In the genomic region with DNA sequence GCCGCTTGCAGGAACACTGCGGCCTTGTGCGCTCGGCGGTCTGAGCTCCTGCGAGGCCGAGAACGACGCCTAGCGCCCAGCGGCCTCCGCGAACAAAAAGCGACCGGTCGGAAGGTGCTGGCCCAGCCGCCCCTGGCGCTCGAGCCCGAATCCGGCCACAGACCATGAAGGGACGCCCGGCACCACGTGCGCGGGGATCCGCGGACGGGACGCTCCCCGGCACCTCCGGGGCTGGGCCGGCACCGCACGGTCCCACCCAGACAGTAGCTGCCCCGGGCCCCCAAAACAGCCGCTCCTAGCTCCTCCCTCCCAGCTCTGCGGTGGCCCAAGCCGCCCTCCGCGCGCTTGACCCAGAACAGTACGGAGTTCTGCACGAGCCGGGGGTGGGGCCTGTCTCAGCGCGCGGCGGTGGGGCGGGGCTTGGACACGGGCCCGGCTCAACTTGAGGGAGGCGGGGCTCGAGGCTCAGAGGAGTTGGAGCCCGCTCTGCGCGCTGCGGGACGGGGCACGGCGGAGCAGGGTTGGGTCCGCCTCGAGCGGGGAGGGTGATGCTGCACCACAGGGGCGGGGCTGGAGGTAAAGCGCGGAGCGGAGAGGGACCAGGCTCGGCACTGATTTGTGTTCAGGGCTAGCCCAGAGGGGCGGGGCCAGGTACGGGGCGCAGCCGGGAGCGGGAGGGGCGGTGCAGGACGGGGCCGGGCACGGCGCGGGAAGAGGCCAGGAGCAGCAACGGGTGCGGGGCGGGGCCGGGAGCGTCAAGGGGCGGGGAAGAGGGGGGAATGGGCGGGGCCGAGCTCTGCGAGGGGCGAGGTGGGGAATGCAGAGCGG, we compare ENCODE assay signal across 8 cellular contexts. TPM values are rescaled to one million over a fixed set of nuclear protein-coding genes. Genes with fewer than 3 reads are reported as not detected.
DNase-seq lines count a peak whose midpoint lies in the region; ATAC-seq and TF ChIP-seq lines count a peak whose summit lies in the region.

No MANE protein-coding gene starts in this region.

- TF ChIP-seq CTCF in choroid plexus epithelial cell (conservative IDR thresholded peaks at IDR 0.05; ENCODE audit: low read depth, low read length): no peak

- peak overlapping the region; percentile 66 for H3K4me3 ChIP-seq in choroid plexus epithelial cell (ENCODE audit: low read depth, low read length)

- peaks cover 16% of the 10 kb centered on the region for H3K4me1 Mint-ChIP-seq in activated CD4-positive, alpha-beta T cell treated with anti-CD3 and anti-CD28 coated beads for 36 hours

- peak overlapping the region; percentile 91 for H3K4me3 Mint-ChIP-seq in activated CD4-positive, alpha-beta T cell treated with anti-CD3 and anti-CD28 coated beads for 36 hours

- no peaks in the 10 kb centered on the region for H3K36me3 Mint-ChIP-seq in activated CD4-positive, alpha-beta T cell treated with anti-CD3 and anti-CD28 coated beads for 36 hours (ENCODE audit: low read depth)

- CTCF ChIA-PET in activated CD4-positive, alpha-beta T cell treated with anti-CD3 and anti-CD28 coated beads for 36 hours (lab: Charles Lee): interaction anchor here (1.1 to 4.6 kb wide), 4 partner anchors 14 to 248 kb away, joined by 4 to 33 read pairs (median 15); no protein-coding TSS in a partner anchor

- peak overlapping the region; percentile 82 for H3K27ac Mint-ChIP-seq in activated CD4-positive, alpha-beta T cell treated with anti-CD3 and anti-CD28 coated beads for 36 hours

- ATAC-seq in GM19043 (IDR thresholded peaks at IDR 0.05; ENCODE audit: low read depth, unreplicated experiment) (peak; percentile 87), HG03354 (IDR thresholded peaks at IDR 0.05; ENCODE audit: poor library complexity, severe bottlenecking, unreplicated experiment) (peak; percentile 94)
- peak; percentile 95 for ATAC-seq in activated CD4-positive, alpha-beta T cell treated with anti-CD3 and anti-CD28 coated beads for 36 hours

- POLR2A ChIA-PET in activated CD4-positive, alpha-beta T cell treated with anti-CD3 and anti-CD28 coated beads for 36 hours (lab: Charles Lee): interaction anchor here (0.5 to 1.0 kb wide), 5 partner anchors 14 to 396 kb away, joined by 3 to 7 read pairs (median 3); partner anchors contain the start of gene AFG3L2

- no peaks in the 10 kb centered on the region for H3K9me3 Mint-ChIP-seq in activated CD4-positive, alpha-beta T cell treated with anti-CD3 and anti-CD28 coated beads for 36 hours (ENCODE audit: low read depth)

- peaks cover 4% of the 10 kb centered on the region for H3K27me3 Mint-ChIP-seq in activated CD4-positive, alpha-beta T cell treated with anti-CD3 and anti-CD28 coated beads for 36 hours

- DNase-seq in Ammon's horn (ENCODE audit: low spot score) (peak; percentile 91), NCI-H446 treated with DMSO at 0.1 percent for 48 hours (lab: John Stamatoyannopoulos, UW) (peak; percentile 88), choroid plexus epithelial cell (ENCODE audit: low read depth) (peak; percentile 99), kidney tubule cell (ENCODE audit: low spot score) (peak; percentile 98)
- DNase-seq in activated CD4-positive, alpha-beta T cell treated with anti-CD3 and anti-CD28 coated beads for 36 hours: peak; percentile 99
- DNase-seq in stimulated activated CD4-positive, alpha-beta T cell treated with anti-CD3 and anti-CD28 coated beads, Interleukin-1b, Interleukin-23, amount 100 ng/mL, for 1 hour (ENCODE audit: low read depth in 2 of 2): peak; percentile 84 to 89

- intact Hi-C loops in activated CD4-positive, alpha-beta T cell treated with anti-CD3 and anti-CD28 coated beads for 36 hours (cut with DNase I, micrococcal nuclease): loop anchor here (1.0 to 10.0 kb wide), 10 partner anchors 33 to 904 kb away; partner anchors contain the start of genes CHMP1B (in 2 of the 2), MPPE1 (in 2 of the 2), AFG3L2 (in 1 of the 2) and CEP76 (in 1 of the 2)

RNA-seq across cellular contexts. Expression of gene IMPA2, which starts 0.5 kb away (rescaled TPM):
- total RNA-seq in activated CD4-positive, alpha-beta T cell treated with anti-CD3 and anti-CD28 coated beads for 36 hours: 10 to 100 TPM; 20.8 to 23.5 TPM

Comparison
In these comparisons a context has a peak if more than half of its experiments do, and no peak if none do; other contexts are left out.
1. Peak in every context shown above with its lines: DNase-seq, ATAC-seq and H3K4me3 ChIP-seq.